In genomic region chr7:158541330-158542010, GRCh38 we compare ENCODE assay signal across 10 cellular contexts. TPM values are rescaled to one million over a fixed set of nuclear protein-coding genes. Genes with fewer than 3 reads are reported as not detected.
A peak's percentile ranks its signal among the peaks of the same experiment; 100 is the strongest.
DNase-seq lines count a peak whose midpoint lies in the region; ATAC-seq and TF ChIP-seq lines count a peak whose summit lies in the region.
"Had no signal": no experiment of that assay in that cellular context is flagged by ENCODE, and none has a peak within 500 bp of the region (broad histone marks: within the 10 kb centered on the region; RNA-seq: fewer than 3 reads in every experiment).

No MANE protein-coding gene starts in this region.

- no peak for TF ChIP-seq CTCF in GM10248 (IDR thresholded peaks at IDR 0.05; ENCODE audit: control extremely low read depth, extremely low read depth, low read depth, missing control alignments)
- no peak for TF ChIP-seq CTCF in RWPE1 (conservative IDR thresholded peaks at IDR 0.05; ENCODE audit: low read depth)
- no peak for TF ChIP-seq CTCF in foreskin keratinocyte (conservative IDR thresholded peaks at IDR 0.05)

- no peaks in the 10 kb centered on the region for H3K4me1 ChIP-seq in foreskin keratinocyte

- H3K27ac ChIP-seq in RWPE1 (no peak overlapping the region), foreskin keratinocyte (no peak overlapping the region)

- CTCF ChIA-PET in GM10248 (lab: Yijun Ruan, JAX) (interaction anchor here (0.6 to 1.0 kb wide), 2 partner anchors 8 to 16 kb away, joined by 3 read pairs; no protein-coding TSS in a partner anchor), RWPE1 (lab: Yijun Ruan, JAX) (no interaction called here)

- POLR2A ChIA-PET in GM10248 (lab: Yijun Ruan, JAX), result no interaction called here
- POLR2A ChIA-PET in RWPE1 (lab: Yijun Ruan, JAX; ENCODE audit: low non-redundant PET), result no interaction called here

- intact Hi-C loops in cardiac septum (cut with DNase I), result no loop called here

- H3K27me3 ChIP-seq in foreskin keratinocyte, result no peaks in the 10 kb centered on the region
- H3K27me3 ChIP-seq: MG63 had no signal

- peak; percentile 54 for ATAC-seq in GM21423 (IDR thresholded peaks at IDR 0.05; ENCODE audit: unreplicated experiment)
- ATAC-seq in foreskin keratinocyte, result no peak
- ATAC-seq: HCT116 had no signal

- DNase-seq in GM10248 (ENCODE audit: extremely low spot score), result peak; percentile 69
- peak; percentile 91 for DNase-seq in NAMALWA (ENCODE audit: low spot score)
- DNase-seq in cerebellum (ENCODE audit: low spot score), result peak; percentile 87
- DNase-seq in effector CD4-positive, alpha-beta T cell, result no peak
- no peak for DNase-seq in RWPE1 (ENCODE audit: low spot score)
- DNase-seq in cardiac septum (ENCODE audit: low spot score), result no peak
- DNase-seq in foreskin keratinocyte, result no peak
- DNase-seq: MG63 had no signal

RNA-seq across cellular contexts. Expression of gene PTPRN2, which starts 46.2 kb away (rescaled TPM):
- total RNA-seq in cerebellum (35.7 TPM), cardiac septum (0.92 TPM), foreskin keratinocyte (not detected in 2 replicates)
- polyA plus RNA-seq in foreskin keratinocyte, result not detected in 2 replicates

Comparison
In these comparisons a context has a peak if more than half of its experiments do, and no peak if none do; other contexts are left out.
1. DNase-seq: peak in GM10248 (single experiment), NAMALWA (single experiment) and cerebellum (single experiment); none in effector CD4-positive, alpha-beta T cell (single experiment), RWPE1 (single experiment), cardiac septum (single experiment) and foreskin keratinocyte (0 of 2).
2. RNA of gene PTPRN2, which starts 46.2 kb away (total RNA-seq): 35.7 TPM in cerebellum (single experiment); 0.92 TPM in cardiac septum (single experiment) and not detected in foreskin keratinocyte; every median in the first group is over 10 times any median in the second.